In the genomic region with DNA sequence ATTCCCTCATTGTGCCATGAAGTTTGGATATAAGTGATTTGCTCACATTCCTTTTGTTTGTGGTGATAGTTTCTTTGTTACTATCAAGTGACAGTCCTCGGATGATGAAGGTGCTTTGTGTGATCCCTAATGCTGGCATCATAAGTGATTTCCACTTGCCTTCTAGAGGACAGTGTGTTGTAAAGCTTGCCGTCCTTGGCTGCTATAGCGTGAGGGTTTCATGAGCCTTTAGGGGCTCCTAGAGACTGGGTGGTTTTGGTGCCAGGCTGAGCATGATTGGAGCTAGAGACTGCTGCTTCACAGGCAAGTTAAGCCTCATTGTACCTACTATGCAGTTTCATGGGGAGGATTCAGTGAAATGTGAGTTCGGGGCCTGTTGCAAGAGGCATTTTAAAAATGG, we compare ENCODE assay signal across 14 cellular contexts. TPM values are rescaled to one million over a fixed set of nuclear protein-coding genes. Genes with fewer than 3 reads are reported as not detected.
DNase-seq lines count a peak whose midpoint lies in the region; ATAC-seq and TF ChIP-seq lines count a peak whose summit lies in the region.
"Had no signal": no experiment of that assay in that cellular context is flagged by ENCODE, and none has a peak within 500 bp of the region (broad histone marks: within the 10 kb centered on the region; RNA-seq: fewer than 3 reads in every experiment).

No MANE protein-coding gene starts in this region.

- no peaks in the 10 kb centered on the region for H3K27me3 ChIP-seq in left ventricle myocardium inferior (ENCODE audit: low read depth)
- H3K27me3 ChIP-seq: hepatocyte had no signal

- POLR2A ChIA-PET in T-cell (lab: Charles Lee) = interaction anchor here in 1 of 2 donors (1.3 kb wide), 1 partner anchor 9 kb away, joined by 6 read pairs; no protein-coding TSS in a partner anchor

- TF ChIP-seq CTCF in left ventricle myocardium inferior (IDR thresholded peaks at IDR 0.05; ENCODE audit: borderline replicate concordance) = no peak

- H3K4me1 ChIP-seq in left ventricle myocardium inferior = peaks cover 96% of the 10 kb centered on the region

- peak overlapping the region; percentile 75 for H3K27ac ChIP-seq in left ventricle myocardium inferior (replicated peaks)
- H3K27ac ChIP-seq: hepatocyte had no signal

- peaks cover 28% of the 10 kb centered on the region for H3K36me3 Mint-ChIP-seq in activated CD8-positive, alpha-beta memory T cell treated with anti-CD3 and anti-CD28 coated beads, Interleukin-2, amount 10 ng/mL, durations not matched to agents 7 days and 5 days
- peaks cover 15% of the 10 kb centered on the region for H3K36me3 Mint-ChIP-seq in T-cell
- H3K36me3 Mint-ChIP-seq in stimulated activated naive B cell treated with anti-CD40 and anti-IgM and Interleukin-4, amounts not matched to agents 10 μg/mL and 1 μg/mL and 100 μg/mL, for 72 hours = peaks cover 16 to 18% of the 10 kb centered on the region in 2 donors

- intact Hi-C loops in left ventricle myocardium inferior (cut with micrococcal nuclease) = loop anchor here (10.0 kb wide), 1 partner anchor 206 kb away; no protein-coding TSS in a partner anchor

- H3K27me3 Mint-ChIP-seq in activated CD8-positive, alpha-beta memory T cell treated with anti-CD3 and anti-CD28 coated beads, Interleukin-2, amount 10 ng/mL, durations not matched to agents 7 days and 5 days = no peaks in the 10 kb centered on the region
- no peaks in the 10 kb centered on the region for H3K27me3 Mint-ChIP-seq in T-cell
- H3K27me3 Mint-ChIP-seq in stimulated activated naive B cell treated with anti-CD40 and anti-IgM and Interleukin-4, amounts not matched to agents 10 μg/mL and 1 μg/mL and 100 μg/mL, for 72 hours = no peaks in the 10 kb centered on the region
- H3K27me3 Mint-ChIP-seq: brain, progenitor cell of endocrine pancreas had no signal

- no peaks in the 10 kb centered on the region for H3K9me3 Mint-ChIP-seq in activated CD8-positive, alpha-beta memory T cell treated with anti-CD3 and anti-CD28 coated beads, Interleukin-2, amount 10 ng/mL, durations not matched to agents 7 days and 5 days (ENCODE audit: low read depth)
- no peaks in the 10 kb centered on the region for H3K9me3 Mint-ChIP-seq in T-cell
- H3K9me3 Mint-ChIP-seq in stimulated activated naive B cell treated with anti-CD40 and anti-IgM and Interleukin-4, amounts not matched to agents 10 μg/mL and 1 μg/mL and 100 μg/mL, for 72 hours = no peaks in the 10 kb centered on the region
- H3K9me3 Mint-ChIP-seq: brain had no signal

- no peaks in the 10 kb centered on the region for H3K9me3 ChIP-seq in left ventricle myocardium inferior (replicated peaks)
- H3K9me3 ChIP-seq: Caco-2 had no signal

- H3K4me3 ChIP-seq in left ventricle myocardium inferior = no peak overlapping the region
- H3K4me3 ChIP-seq: hepatocyte had no signal

- ATAC-seq in activated CD8-positive, alpha-beta memory T cell treated with anti-CD3 and anti-CD28 coated beads, Interleukin-2, amount 10 ng/mL, durations not matched to agents 7 days and 5 days = no peak
- no peak for ATAC-seq in T-cell (replicated peaks in 1 of 4)
- ATAC-seq in stimulated activated naive B cell treated with anti-CD40 and anti-IgM and Interleukin-4, amounts not matched to agents 10 μg/mL and 1 μg/mL and 100 μg/mL, for 72 hours (replicated peaks) = no peak
- ATAC-seq in HG02973 (IDR thresholded peaks at IDR 0.05; ENCODE audit: unreplicated experiment) = no peak

- peaks cover 8% of the 10 kb centered on the region for H3K36me3 ChIP-seq in left ventricle myocardium inferior

- CTCF ChIA-PET in activated CD8-positive, alpha-beta memory T cell treated with anti-CD3 and anti-CD28 coated beads, Interleukin-2, amount 10 ng/mL, durations not matched to agents 7 days and 5 days (lab: Charles Lee) = interaction anchor here (3.7 to 5.4 kb wide), 2 partner anchors 8 to 136 kb away, joined by 21 to 22 read pairs; no protein-coding TSS in a partner anchor
- CTCF ChIA-PET in T-cell (lab: Charles Lee) = interaction anchor here (0.6 to 1.2 kb wide), 2 partner anchors 75 to 136 kb away, joined by 3 read pairs; no protein-coding TSS in a partner anchor

- no peak overlapping the region for H3K4me3 Mint-ChIP-seq in activated CD8-positive, alpha-beta memory T cell treated with anti-CD3 and anti-CD28 coated beads, Interleukin-2, amount 10 ng/mL, durations not matched to agents 7 days and 5 days
- H3K4me3 Mint-ChIP-seq in T-cell = peak overlapping the region; percentile 73 to 91 (median 73)
- H3K4me3 Mint-ChIP-seq in stimulated activated naive B cell treated with anti-CD40 and anti-IgM and Interleukin-4, amounts not matched to agents 10 μg/mL and 1 μg/mL and 100 μg/mL, for 72 hours = no peak overlapping the region
- H3K4me3 Mint-ChIP-seq: brain had no signal

- peak overlapping the region; percentile 55 for H3K27ac Mint-ChIP-seq in activated CD8-positive, alpha-beta memory T cell treated with anti-CD3 and anti-CD28 coated beads, Interleukin-2, amount 10 ng/mL, durations not matched to agents 7 days and 5 days
- H3K27ac Mint-ChIP-seq in T-cell = peak overlapping the region; percentile 99
- H3K27ac Mint-ChIP-seq in stimulated activated naive B cell treated with anti-CD40 and anti-IgM and Interleukin-4, amounts not matched to agents 10 μg/mL and 1 μg/mL and 100 μg/mL, for 72 hours = peak overlapping the region; percentile 81
- H3K27ac Mint-ChIP-seq: progenitor cell of endocrine pancreas had no signal

- DNase-seq in activated CD8-positive, alpha-beta memory T cell treated with anti-CD3 and anti-CD28 coated beads, Interleukin-2, amount 10 ng/mL, durations not matched to agents 7 days and 5 days = no peak
- DNase-seq in activated CD8-positive, alpha-beta memory T cell treated with anti-CD3 and anti-CD28 coated beads, Interleukin-2, amount 50 U/mL, for 48 hours = no peak
- DNase-seq in T-cell = no peak
- no peak for DNase-seq in left ventricle myocardium inferior
- DNase-seq in stimulated activated naive B cell treated with anti-CD40 and anti-IgM and Interleukin-4, amounts not matched to agents 10 μg/mL and 1 μg/mL and 100 μg/mL, for 72 hours = no peak
- DNase-seq in DMS53 (lab: John Stamatoyannopoulos, UW) = no peak
- no peak for DNase-seq in OCI-M1 (lab: John Stamatoyannopoulos, UW)
- DNase-seq: Caco-2, NCI-H146, NCI-H446 had no signal

- H3K4me1 Mint-ChIP-seq in activated CD8-positive, alpha-beta memory T cell treated with anti-CD3 and anti-CD28 coated beads, Interleukin-2, amount 10 ng/mL, durations not matched to agents 7 days and 5 days = peaks cover 72% of the 10 kb centered on the region
- H3K4me1 Mint-ChIP-seq in T-cell = peaks cover 87 to 91% (median 87%) of the 10 kb centered on the region in 3 donors
- H3K4me1 Mint-ChIP-seq in stimulated activated naive B cell treated with anti-CD40 and anti-IgM and Interleukin-4, amounts not matched to agents 10 μg/mL and 1 μg/mL and 100 μg/mL, for 72 hours = peaks cover 27 to 62% of the 10 kb centered on the region in 2 donors

RNA-seq across cellular contexts. Expression of a gene that starts 12.4 kb away (rescaled TPM):
- 10 to 100 TPM; 47.7 to 57.2 TPM for total RNA-seq in activated CD8-positive, alpha-beta memory T cell treated with anti-CD3 and anti-CD28 coated beads, Interleukin-2, amount 10 ng/mL, durations not matched to agents 7 days and 5 days
- total RNA-seq in T-cell (100 to 1,000 TPM in 3 of 5 donors, 10 to 100 TPM in 2; 88.1 to 165 (median 107) TPM), left ventricle myocardium inferior (23.1 TPM)

Comparison
In these comparisons a context has a peak if more than half of its experiments do, and no peak if none do; other contexts are left out.
1. H3K4me3 Mint-ChIP-seq: peak in T-cell (3 of 3); none in activated CD8-positive, alpha-beta memory T cell treated with anti-CD3 and anti-CD28 coated beads, Interleukin-2, amount 10 ng/mL, durations not matched to agents 7 days and 5 days (single experiment) and stimulated activated naive B cell treated with anti-CD40 and anti-IgM and Interleukin-4, amounts not matched to agents 10 μg/mL and 1 μg/mL and 100 μg/mL, for 72 hours (0 of 2).
2. Peak in every context shown above with its lines, with median percentiles within 50 percentile points of each other: H3K27ac Mint-ChIP-seq.